Comparison of ENCODE assay signal across 29 cellular contexts in genomic region chr11:8309311-8309710, GRCh38. TPM values are rescaled to one million over a fixed set of nuclear protein-coding genes. Genes with fewer than 3 reads are reported as not detected.
"Had no signal": no experiment of that assay in that cellular context is flagged by ENCODE, and none has a peak within 500 bp of the region (broad histone marks: within the 10 kb centered on the region; RNA-seq: fewer than 3 reads in every experiment).

No MANE protein-coding gene starts in this region.

- H3K4me1 ChIP-seq: left lung, lower lobe of right lung, pancreas, psoas muscle, right atrium auricular region, right lobe of liver, suprapubic skin, tibial artery, upper lobe of right lung had no signal

- H3K27me3 Mint-ChIP-seq: stimulated activated memory B cell treated with anti-CD40 and anti-IgM and Interleukin-4, amounts not matched to agents 10 μg/mL and 1 μg/mL and 100 μg/mL, for 72 hours had no signal

- H3K36me3 ChIP-seq: left lung, lower lobe of right lung, pancreas, right atrium auricular region, right lobe of liver, suprapubic skin, thoracic aorta, tibial artery, upper lobe of right lung had no signal

- ATAC-seq: left colon; lower lobe of right lung; naive thymus-derived CD8-positive, alpha-beta T cell; right lobe of liver; stimulated activated memory B cell treated with anti-CD40 and anti-IgM and Interleukin-4, amounts not matched to agents 10 μg/mL and 1 μg/mL and 100 μg/mL, for 72 hours had no signal

- H3K4me3 ChIP-seq: left lung, lower lobe of right lung, pancreas, psoas muscle, right atrium auricular region, right lobe of liver, smooth muscle cell, suprapubic skin, thoracic aorta, tibial artery, upper lobe of right lung had no signal

- FAIRE-seq: keratinocyte, pancreas, urothelium cell line had no signal

- DNase-seq: hippocampal formation; left colon; lower lobe of right lung; mammary epithelial cell; mesenchymal stem cell; right lobe of liver; stimulated activated CD4-positive, alpha-beta T cell treated with anti-CD3 and anti-CD28 coated beads, Interleukin-1b, Interleukin-23, amount 100 ng/mL, for 48 hours; stimulated activated CD4-positive, alpha-beta T cell treated with anti-CD3 and anti-CD28 coated beads, Interleukin-2, amount 100 ng/mL, for 48 hours; stimulated activated CD4-positive, alpha-beta T cell treated with anti-CD3 and anti-CD28 coated beads, Interleukin-4, amount 100 ng/mL, for 4 hours; stimulated activated CD8-positive, alpha-beta memory T cell treated with anti-CD3 and anti-CD28 coated beads, Interleukin-4, amount 100 ng/mL, for 48 hours; stimulated activated naive CD4-positive, alpha-beta T cell treated with Interleukin-2 at 50 U/mL for 16 hours; upper lobe of right lung had no signal

- H3K4me3 Mint-ChIP-seq: naive thymus-derived CD8-positive, alpha-beta T cell; stimulated activated memory B cell treated with anti-CD40 and anti-IgM and Interleukin-4, amounts not matched to agents 10 μg/mL and 1 μg/mL and 100 μg/mL, for 72 hours had no signal

- H3K4me1 Mint-ChIP-seq: stimulated activated memory B cell treated with anti-CD40 and anti-IgM and Interleukin-4, amounts not matched to agents 10 μg/mL and 1 μg/mL and 100 μg/mL, for 72 hours had no signal

- H3K27ac ChIP-seq: left lung, lower lobe of right lung, pancreas, psoas muscle, right atrium auricular region, right lobe of liver, suprapubic skin, thoracic aorta, tibial artery, upper lobe of right lung had no signal

- H3K9me3 ChIP-seq: pancreas, right lobe of liver, suprapubic skin, tibial artery had no signal

- H3K27ac Mint-ChIP-seq: stimulated activated memory B cell treated with anti-CD40 and anti-IgM and Interleukin-4, amounts not matched to agents 10 μg/mL and 1 μg/mL and 100 μg/mL, for 72 hours had no signal

RNA-seq across cellular contexts. Expression of gene LMO1, which starts 45.6 kb away (rescaled TPM):
- total RNA-seq: left colon; left lung; liver; lower lobe of right lung; mucosa of gallbladder; naive thymus-derived CD8-positive, alpha-beta T cell; osteoblast; right atrium auricular region; right lobe of liver; skeletal muscle tissue; subcutaneous adipose tissue; thoracic aorta; upper lobe of right lung had no signal
- polyA plus RNA-seq: liver; mammary epithelial cell; naive thymus-derived CD8-positive, alpha-beta T cell had no signal
